2 cellular contexts compared by ENCODE assay signal in genomic region chr1:109598655-109599054, GRCh38.
TF ChIP-seq lines count a peak whose summit lies in the region.

No MANE protein-coding gene starts in this region.

TF ChIP-seq in SK-N-SH, 30 proteins besides CTCF, POLR2A, EP300 and RAD21 (continued from another document):
- no peak for TF ChIP-seq NFIC (IDR thresholded peaks at IDR 0.05; ENCODE audit: borderline replicate concordance)
- TF ChIP-seq, protein P1, sequence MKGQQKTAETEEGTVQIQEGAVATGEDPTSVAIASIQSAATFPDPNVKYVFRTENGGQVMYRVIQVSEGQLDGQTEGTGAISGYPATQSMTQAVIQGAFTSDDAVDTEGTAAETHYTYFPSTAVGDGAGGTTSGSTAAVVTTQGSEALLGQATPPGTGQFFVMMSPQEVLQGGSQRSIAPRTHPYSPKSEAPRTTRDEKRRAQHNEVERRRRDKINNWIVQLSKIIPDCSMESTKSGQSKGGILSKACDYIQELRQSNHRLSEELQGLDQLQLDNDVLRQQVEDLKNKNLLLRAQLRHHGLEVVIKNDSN (IDR thresholded peaks at IDR 0.05; ENCODE audit: borderline replicate concordance, low read depth), result no peak
- no peak for TF ChIP-seq TEAD4 (IDR thresholded peaks at IDR 0.05; ENCODE audit: borderline replicate concordance, insufficient read depth)
- TF ChIP-seq MXI1 (IDR thresholded peaks at IDR 0.05; ENCODE audit: low read depth, low read length), result no peak
- no peak for TF ChIP-seq RCOR1 (IDR thresholded peaks at IDR 0.05; ENCODE audit: low read length)
- no peak for TF ChIP-seq RXRA (IDR thresholded peaks at IDR 0.05; ENCODE audit: borderline replicate concordance, low read depth)
- TF ChIP-seq, protein P2, sequence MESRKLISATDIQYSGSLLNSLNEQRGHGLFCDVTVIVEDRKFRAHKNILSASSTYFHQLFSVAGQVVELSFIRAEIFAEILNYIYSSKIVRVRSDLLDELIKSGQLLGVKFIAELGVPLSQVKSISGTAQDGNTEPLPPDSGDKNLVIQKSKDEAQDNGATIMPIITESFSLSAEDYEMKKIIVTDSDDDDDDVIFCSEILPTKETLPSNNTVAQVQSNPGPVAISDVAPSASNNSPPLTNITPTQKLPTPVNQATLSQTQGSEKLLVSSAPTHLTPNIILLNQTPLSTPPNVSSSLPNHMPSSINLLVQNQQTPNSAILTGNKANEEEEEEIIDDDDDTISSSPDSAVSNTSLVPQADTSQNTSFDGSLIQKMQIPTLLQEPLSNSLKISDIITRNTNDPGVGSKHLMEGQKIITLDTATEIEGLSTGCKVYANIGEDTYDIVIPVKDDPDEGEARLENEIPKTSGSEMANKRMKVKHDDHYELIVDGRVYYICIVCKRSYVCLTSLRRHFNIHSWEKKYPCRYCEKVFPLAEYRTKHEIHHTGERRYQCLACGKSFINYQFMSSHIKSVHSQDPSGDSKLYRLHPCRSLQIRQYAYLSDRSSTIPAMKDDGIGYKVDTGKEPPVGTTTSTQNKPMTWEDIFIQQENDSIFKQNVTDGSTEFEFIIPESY (IDR thresholded peaks at IDR 0.05; ENCODE audit: borderline replicate concordance, low read depth), result no peak
- TF ChIP-seq TAF1 (IDR thresholded peaks at IDR 0.05; ENCODE audit: borderline replicate concordance, low read depth, low read length), result no peak

TF ChIP-seq in SK-N-SH treated with all-trans-retinoic acid at 6 μM for 48 hours, 23 proteins besides CTCF, POLR2A, EP300 and RAD21 (continued from another document):
- no peak for TF ChIP-seq ZC3H10 (CRISPR knock-in tag; IDR thresholded peaks at IDR 0.05)
- no peak for TF ChIP-seq CSDC2 (CRISPR knock-in tag; IDR thresholded peaks at IDR 0.05)
- TF ChIP-seq ISL1 (CRISPR knock-in tag; IDR thresholded peaks at IDR 0.05), result no peak
- TF ChIP-seq CREB5 (CRISPR knock-in tag; IDR thresholded peaks at IDR 0.05; ENCODE audit: low read depth), result no peak
- TF ChIP-seq GLIS3 (CRISPR knock-in tag; IDR thresholded peaks at IDR 0.05), result no peak
- no peak for TF ChIP-seq ZNF8 (CRISPR knock-in tag; IDR thresholded peaks at IDR 0.05)
